Comparison of ENCODE assay signal across 9 cellular contexts in the genomic region with DNA sequence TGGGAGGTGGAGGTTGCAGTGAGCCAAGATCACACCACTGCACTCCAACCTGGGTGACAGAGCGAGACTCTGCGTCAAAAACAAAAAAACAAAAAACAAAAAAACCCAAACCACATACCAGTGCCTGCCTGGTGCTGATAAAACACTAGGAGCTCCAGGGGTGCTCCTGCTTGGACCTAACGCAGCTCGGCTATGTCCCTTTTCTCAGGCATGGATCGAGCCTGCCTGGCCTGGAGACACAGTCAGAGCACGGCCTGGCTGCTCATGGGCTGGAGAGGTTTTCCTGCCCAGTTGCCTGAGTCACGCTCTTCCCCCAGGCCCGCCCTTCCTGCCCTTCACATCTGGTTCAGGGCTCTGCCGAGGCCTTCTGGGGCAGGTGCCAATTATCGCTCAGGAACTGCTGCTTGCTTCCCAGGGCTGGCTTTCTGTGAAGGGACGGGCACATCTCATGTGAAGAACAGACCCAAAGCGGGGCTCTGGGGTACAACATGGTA. TPM values are rescaled to one million over a fixed set of nuclear protein-coding genes. Genes with fewer than 3 reads are reported as not detected.
DNase-seq lines count a peak whose midpoint lies in the region; ATAC-seq and TF ChIP-seq lines count a peak whose summit lies in the region.
"Had no signal": no experiment of that assay in that cellular context is flagged by ENCODE, and none has a peak within 500 bp of the region (broad histone marks: within the 10 kb centered on the region; RNA-seq: fewer than 3 reads in every experiment).

No MANE protein-coding gene starts in this region.

- ATAC-seq in gastroesophageal sphincter (peak; percentile 99), GM21390 (IDR thresholded peaks at IDR 0.05; ENCODE audit: unreplicated experiment) (no peak), HG03469 (IDR thresholded peaks at IDR 0.05; ENCODE audit: unreplicated experiment) (no peak)

- TF ChIP-seq EP300 in gastroesophageal sphincter (IDR thresholded peaks at IDR 0.05), result no peak
- no peak for TF ChIP-seq EP300 in sigmoid colon (IDR thresholded peaks at IDR 0.05)

- H3K27me3 ChIP-seq in gastroesophageal sphincter (peaks cover 3% of the 10 kb centered on the region), sigmoid colon (no peaks in the 10 kb centered on the region)

- CTCF ChIA-PET in GM10248 (lab: Yijun Ruan, JAX), result interaction anchor here (1.0 to 3.5 kb wide), 5 partner anchors 11 to 75 kb away, joined by 3 to 8 read pairs (median 5); no protein-coding TSS in a partner anchor

- peak; percentile 78 for DNase-seq in GM04503 (ENCODE audit: low read depth)
- peak; percentile 15 to 67 for DNase-seq in SHP77 (lab: John Stamatoyannopoulos, UW)
- DNase-seq in sigmoid colon, result peak; percentile 95
- DNase-seq in effector CD8-positive, alpha-beta T cell (lab: John Stamatoyannopoulos, UW), result no peak
- no peak for DNase-seq in GM10248 (ENCODE audit: extremely low spot score)
- DNase-seq: activated T-cell treated with anti-CD3 and anti-CD28 coated beads, Interleukin-2, amount 50 U/mL, for 24 hours had no signal

- TF ChIP-seq CTCF in gastroesophageal sphincter (IDR thresholded peaks at IDR 0.05) (no peak), sigmoid colon (IDR thresholded peaks at IDR 0.05) (no peak), GM10248 (IDR thresholded peaks at IDR 0.05; ENCODE audit: control extremely low read depth, extremely low read depth, low read depth, missing control alignments) (no peak)

- H3K4me1 ChIP-seq in gastroesophageal sphincter (peaks cover 0 to 23% (median 8%) of the 10 kb centered on the region in 3 donors), sigmoid colon (peaks cover 0 to 17% (median 14%) of the 10 kb centered on the region in 4 donors)

- TF ChIP-seq POLR2A in gastroesophageal sphincter (IDR thresholded peaks at IDR 0.05), result no peak
- TF ChIP-seq POLR2A in sigmoid colon (IDR thresholded peaks at IDR 0.05), result no peak

- POLR2A ChIA-PET in GM10248 (lab: Yijun Ruan, JAX), result no interaction called here

- H3K36me3 ChIP-seq in gastroesophageal sphincter (peaks cover 0 to 18% of the 10 kb centered on the region in 2 donors), sigmoid colon (peaks cover 0 to 10% (median 3%) of the 10 kb centered on the region in 4 donors)

- H3K9me3 ChIP-seq in gastroesophageal sphincter (no peaks in the 10 kb centered on the region), sigmoid colon (no peaks in the 10 kb centered on the region)

- H3K27ac ChIP-seq in gastroesophageal sphincter (peak overlapping the region in 3 of 4 donors; percentile 60 to 76 (median 67)), sigmoid colon (peak overlapping the region; percentile 63 to 68 (median 68))

- intact Hi-C loops in sigmoid colon (cut with DNase I), result no loop called here

- H3K4me3 ChIP-seq in gastroesophageal sphincter, result no peak overlapping the region
- no peak overlapping the region for H3K4me3 ChIP-seq in sigmoid colon

- WGBS in gastroesophageal sphincter (ENCODE audit: low coverage in 1 of 2), 2 donors, result 37 to 61% methylated on average over 4 to 5 of the region's 12 CpGs
- WGBS in sigmoid colon, 2 donors, result 51 to 57% methylated on average over 12 of the region's 12 CpGs

RNA-seq across cellular contexts. Expression of a gene that starts 12.6 kb away (rescaled TPM):
- total RNA-seq in gastroesophageal sphincter (under 1 TPM in 3 of 4 donors, not detected in 1; under 0.01 to 0.04 (median under 0.01) TPM), sigmoid colon (under 1 TPM in 2 of 4 donors, not detected in 2; under 0.01 TPM)
- under 1 TPM in 1 of 3 donors, not detected in 2; 0.44 TPM for polyA plus RNA-seq in sigmoid colon

Comparison
In these comparisons a context has a peak if more than half of its experiments do, and no peak if none do; other contexts are left out.
1. DNase-seq: peak in GM04503 (single experiment), SHP77 (2 of 2) and sigmoid colon (single experiment); none in effector CD8-positive, alpha-beta T cell (single experiment) and GM10248 (single experiment).